ENCODE assay signal across 9 cellular contexts in genomic region chr5:1668141-1668721, GRCh38.
A peak's percentile ranks its signal among the peaks of the same experiment; 100 is the strongest.
DNase-seq lines count a peak whose midpoint lies in the region; ATAC-seq, FAIRE-seq and TF ChIP-seq lines count a peak whose summit lies in the region.
"Had no signal": no experiment of that assay in that cellular context is flagged by ENCODE, and none has a peak within 500 bp of the region (broad histone marks: within the 10 kb centered on the region; RNA-seq: fewer than 3 reads in every experiment).

No MANE protein-coding gene starts in this region.

- H3K9me3 Mint-ChIP-seq in naive B cell: peaks cover 0 to 8% (median 3%) of the 10 kb centered on the region in 7 donors

- WGBS in HUES64: 15% methylated on average over 23 of the region's 23 CpGs

- peaks cover 44% of the 10 kb centered on the region for H3K27me3 ChIP-seq in HUES64 (ENCODE audit: insufficient read depth, low read length)
- H3K27me3 ChIP-seq in MM.1S (replicated peaks; ENCODE audit: insufficient read depth, low read length): peaks cover 69% of the 10 kb centered on the region

- no peak overlapping the region for H3K27ac Mint-ChIP-seq in naive B cell

- H3K4me1 ChIP-seq in HUES64 (ENCODE audit: insufficient read depth, low read length): 0 out of 2 replicates have a peak, but pooled peaks cover 5% of the 10 kb centered on the region
- H3K4me1 ChIP-seq in MM.1S (ENCODE audit: low read length): peaks cover 3% of the 10 kb centered on the region; the same call in 1 of the 2 replicates

- FAIRE-seq in H54 (lab: Jason Lieb, UNC): no peak

- H3K36me3 ChIP-seq in HUES64 (ENCODE audit: insufficient read depth, low read length): no peaks in the 10 kb centered on the region
- no peaks in the 10 kb centered on the region for H3K36me3 ChIP-seq in MM.1S (replicated peaks; ENCODE audit: insufficient read depth, low read length)

- no peaks in the 10 kb centered on the region for H3K9me2 ChIP-seq in MM.1S (replicated peaks; ENCODE audit: insufficient read depth, low read length)

- H3F3A ChIP-seq in MM.1S (ENCODE audit: insufficient read depth, low read length): no peaks in the 10 kb centered on the region

- H3K36me3 Mint-ChIP-seq in naive B cell: peaks cover 0 to 9% of the 10 kb centered on the region in 2 donors

- TF ChIP-seq CTCF in MM.1S (IDR thresholded peaks at IDR 0.05; ENCODE audit: low read length): no peak

- no peak overlapping the region for H3K4me2 ChIP-seq in MM.1S (ENCODE audit: low read depth, low read length)

- no peak for TF ChIP-seq POLR2A in H54 (IDR thresholded peaks at IDR 0.05; ENCODE audit: low read depth, low read length)

- ATAC-seq in naive B cell (ENCODE audit: low read depth in 2 of 2) (peak in 1 of 2 donors; percentile 30), GM19455 (IDR thresholded peaks at IDR 0.05; ENCODE audit: unreplicated experiment) (no peak)

- peak; percentile 28 for DNase-seq in DMS53 treated with DMSO at 0.1 percent for 48 hours (lab: John Stamatoyannopoulos, UW; ENCODE audit: unreplicated experiment)
- peak; percentile 3 for DNase-seq in amniotic epithelial cell (ENCODE audit: low read depth)
- no peak for DNase-seq in naive B cell
- DNase-seq in MM.1S: no peak
- no peak for DNase-seq in H54 (ENCODE audit: insufficient read length, low spot score)
- DNase-seq in GDM1 (lab: John Stamatoyannopoulos, UW): no peak
- DNase-seq: GOT3 had no signal

- H3K27ac ChIP-seq in HUES64 (ENCODE audit: low read depth, low read length) (no peak overlapping the region), MM.1S (ENCODE audit: low read length) (no peak overlapping the region)

- H4K20me1 ChIP-seq in MM.1S (ENCODE audit: insufficient read depth, low read length): no peaks in the 10 kb centered on the region

- peaks cover 67 to 87% (median 71%) of the 10 kb centered on the region in 3 donors for H3K27me3 Mint-ChIP-seq in naive B cell

- H3K4me1 Mint-ChIP-seq in naive B cell: peaks cover 8 to 16% (median 9%) of the 10 kb centered on the region in 3 donors

- H3K4me3 Mint-ChIP-seq in naive B cell: peak overlapping the region in 7 of 8 donors; percentile 6 to 75 (median 52)

- H3K4me3 ChIP-seq in HUES64 (ENCODE audit: low read length) (peak overlapping the region; percentile 70), MM.1S (ENCODE audit: low read length) (no peak overlapping the region)

- H3K9me3 ChIP-seq in HUES64 (ENCODE audit: insufficient read depth, low read depth, low read length) (no peaks in the 10 kb centered on the region), MM.1S (replicated peaks; ENCODE audit: insufficient read depth, low read length) (no peaks in the 10 kb centered on the region)

- no peak overlapping the region for H2AFZ ChIP-seq in MM.1S (ENCODE audit: low read length)

- H3K9ac ChIP-seq in HUES64 (ENCODE audit: low read depth, low read length) (no peak overlapping the region; the same call in 1 of the 2 replicates), MM.1S (ENCODE audit: low read length) (no peak overlapping the region)

- H3K79me2 ChIP-seq in MM.1S (ENCODE audit: low read length): no peaks in the 10 kb centered on the region

Comparison
In these comparisons a context has a peak if more than half of its experiments do, and no peak if none do; other contexts are left out.
1. DNase-seq: peak in DMS53 treated with DMSO at 0.1 percent for 48 hours (single experiment) and amniotic epithelial cell (single experiment); none in naive B cell (single experiment), MM.1S (single experiment), H54 (single experiment) and GDM1 (single experiment).